1 cellular context compared by ENCODE assay signal in the genomic region with DNA sequence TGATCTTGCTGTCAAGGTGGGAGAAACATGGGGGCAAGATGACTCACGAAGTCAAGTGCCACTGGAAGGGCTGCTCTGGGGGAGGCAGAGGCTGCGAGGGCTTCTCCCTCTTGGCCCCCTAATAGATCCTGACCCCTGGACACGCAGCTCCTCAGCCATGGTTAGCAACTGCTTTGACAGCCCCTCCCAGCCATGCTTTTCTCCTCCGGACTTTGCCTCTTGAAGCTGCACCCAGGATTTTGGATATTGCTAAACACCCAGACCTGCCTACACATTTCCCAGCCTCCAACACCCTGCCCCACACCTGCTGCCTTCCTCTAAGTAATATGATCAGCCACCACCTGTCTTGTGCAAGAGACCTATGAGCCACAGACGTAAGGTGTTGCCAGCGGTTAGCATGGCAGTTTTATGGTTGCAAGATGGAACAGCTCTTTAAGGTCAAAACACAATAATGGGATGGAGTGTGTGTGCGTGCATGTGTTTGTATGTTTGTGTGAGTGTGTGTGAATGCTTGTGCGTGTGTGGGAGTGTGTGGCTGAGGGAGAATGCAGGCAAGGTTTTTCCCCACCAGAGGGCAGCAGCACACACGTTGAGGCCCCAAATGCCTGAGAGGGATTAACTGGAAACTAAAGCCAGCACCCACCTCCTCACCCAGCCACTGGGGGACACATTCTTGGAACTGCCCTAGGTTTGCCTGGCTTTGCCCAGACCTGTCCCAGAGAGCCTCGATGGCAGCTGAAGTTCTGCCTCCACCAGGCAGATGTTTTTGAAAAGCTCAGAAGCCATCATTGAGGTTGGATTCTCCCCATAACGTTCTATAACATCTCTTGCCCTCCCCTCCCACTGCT.
TF ChIP-seq lines count a peak whose summit lies in the region.

No MANE protein-coding gene starts in this region.

TF ChIP-seq in HCT116, 20 proteins besides CTCF, POLR2A, EP300 and RAD21 (continued from another document):
- TF ChIP-seq, protein P1, sequence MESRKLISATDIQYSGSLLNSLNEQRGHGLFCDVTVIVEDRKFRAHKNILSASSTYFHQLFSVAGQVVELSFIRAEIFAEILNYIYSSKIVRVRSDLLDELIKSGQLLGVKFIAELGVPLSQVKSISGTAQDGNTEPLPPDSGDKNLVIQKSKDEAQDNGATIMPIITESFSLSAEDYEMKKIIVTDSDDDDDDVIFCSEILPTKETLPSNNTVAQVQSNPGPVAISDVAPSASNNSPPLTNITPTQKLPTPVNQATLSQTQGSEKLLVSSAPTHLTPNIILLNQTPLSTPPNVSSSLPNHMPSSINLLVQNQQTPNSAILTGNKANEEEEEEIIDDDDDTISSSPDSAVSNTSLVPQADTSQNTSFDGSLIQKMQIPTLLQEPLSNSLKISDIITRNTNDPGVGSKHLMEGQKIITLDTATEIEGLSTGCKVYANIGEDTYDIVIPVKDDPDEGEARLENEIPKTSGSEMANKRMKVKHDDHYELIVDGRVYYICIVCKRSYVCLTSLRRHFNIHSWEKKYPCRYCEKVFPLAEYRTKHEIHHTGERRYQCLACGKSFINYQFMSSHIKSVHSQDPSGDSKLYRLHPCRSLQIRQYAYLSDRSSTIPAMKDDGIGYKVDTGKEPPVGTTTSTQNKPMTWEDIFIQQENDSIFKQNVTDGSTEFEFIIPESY (IDR thresholded peaks at IDR 0.05; ENCODE audit: extremely low read depth, insufficient replicate concordance, low read length): no peak
- TF ChIP-seq, protein P2, sequence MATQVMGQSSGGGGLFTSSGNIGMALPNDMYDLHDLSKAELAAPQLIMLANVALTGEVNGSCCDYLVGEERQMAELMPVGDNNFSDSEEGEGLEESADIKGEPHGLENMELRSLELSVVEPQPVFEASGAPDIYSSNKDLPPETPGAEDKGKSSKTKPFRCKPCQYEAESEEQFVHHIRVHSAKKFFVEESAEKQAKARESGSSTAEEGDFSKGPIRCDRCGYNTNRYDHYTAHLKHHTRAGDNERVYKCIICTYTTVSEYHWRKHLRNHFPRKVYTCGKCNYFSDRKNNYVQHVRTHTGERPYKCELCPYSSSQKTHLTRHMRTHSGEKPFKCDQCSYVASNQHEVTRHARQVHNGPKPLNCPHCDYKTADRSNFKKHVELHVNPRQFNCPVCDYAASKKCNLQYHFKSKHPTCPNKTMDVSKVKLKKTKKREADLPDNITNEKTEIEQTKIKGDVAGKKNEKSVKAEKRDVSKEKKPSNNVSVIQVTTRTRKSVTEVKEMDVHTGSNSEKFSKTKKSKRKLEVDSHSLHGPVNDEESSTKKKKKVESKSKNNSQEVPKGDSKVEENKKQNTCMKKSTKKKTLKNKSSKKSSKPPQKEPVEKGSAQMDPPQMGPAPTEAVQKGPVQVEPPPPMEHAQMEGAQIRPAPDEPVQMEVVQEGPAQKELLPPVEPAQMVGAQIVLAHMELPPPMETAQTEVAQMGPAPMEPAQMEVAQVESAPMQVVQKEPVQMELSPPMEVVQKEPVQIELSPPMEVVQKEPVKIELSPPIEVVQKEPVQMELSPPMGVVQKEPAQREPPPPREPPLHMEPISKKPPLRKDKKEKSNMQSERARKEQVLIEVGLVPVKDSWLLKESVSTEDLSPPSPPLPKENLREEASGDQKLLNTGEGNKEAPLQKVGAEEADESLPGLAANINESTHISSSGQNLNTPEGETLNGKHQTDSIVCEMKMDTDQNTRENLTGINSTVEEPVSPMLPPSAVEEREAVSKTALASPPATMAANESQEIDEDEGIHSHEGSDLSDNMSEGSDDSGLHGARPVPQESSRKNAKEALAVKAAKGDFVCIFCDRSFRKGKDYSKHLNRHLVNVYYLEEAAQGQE (IDR thresholded peaks at IDR 0.05; ENCODE audit: low read depth): no peak
- TF ChIP-seq SRF (IDR thresholded peaks at IDR 0.05; ENCODE audit: low read depth): no peak
- no peak for TF ChIP-seq EZH2phosphoT487 (IDR thresholded peaks at IDR 0.05; ENCODE audit: borderline replicate concordance)
- no peak for TF ChIP-seq ZNF274 (IDR thresholded peaks at IDR 0.05; ENCODE audit: low read depth, low read length)
- no peak for TF ChIP-seq ELF1 (IDR thresholded peaks at IDR 0.05; ENCODE audit: borderline replicate concordance, low read depth)
- TF ChIP-seq TCF7L2 (IDR thresholded peaks at IDR 0.05; ENCODE audit: borderline replicate concordance, extremely low read depth, insufficient read depth, insufficient read length): no peak
- TF ChIP-seq CEBPB (IDR thresholded peaks at IDR 0.05; ENCODE audit: low read depth): no peak
- TF ChIP-seq CBX3 (IDR thresholded peaks at IDR 0.05; ENCODE audit: low read depth): no peak
- no peak for TF ChIP-seq ZFX (IDR thresholded peaks at IDR 0.05)
- TF ChIP-seq, protein P3, sequence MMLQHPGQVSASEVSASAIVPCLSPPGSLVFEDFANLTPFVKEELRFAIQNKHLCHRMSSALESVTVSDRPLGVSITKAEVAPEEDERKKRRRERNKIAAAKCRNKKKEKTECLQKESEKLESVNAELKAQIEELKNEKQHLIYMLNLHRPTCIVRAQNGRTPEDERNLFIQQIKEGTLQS (IDR thresholded peaks at IDR 0.05): no peak
- TF ChIP-seq EZH2 (IDR thresholded peaks at IDR 0.05): no peak
- no peak for TF ChIP-seq JUND (IDR thresholded peaks at IDR 0.05)
TF ChIP-seq in HCT116: peak in this region for 0.
